21 cellular contexts compared by ENCODE assay signal in the genomic region with DNA sequence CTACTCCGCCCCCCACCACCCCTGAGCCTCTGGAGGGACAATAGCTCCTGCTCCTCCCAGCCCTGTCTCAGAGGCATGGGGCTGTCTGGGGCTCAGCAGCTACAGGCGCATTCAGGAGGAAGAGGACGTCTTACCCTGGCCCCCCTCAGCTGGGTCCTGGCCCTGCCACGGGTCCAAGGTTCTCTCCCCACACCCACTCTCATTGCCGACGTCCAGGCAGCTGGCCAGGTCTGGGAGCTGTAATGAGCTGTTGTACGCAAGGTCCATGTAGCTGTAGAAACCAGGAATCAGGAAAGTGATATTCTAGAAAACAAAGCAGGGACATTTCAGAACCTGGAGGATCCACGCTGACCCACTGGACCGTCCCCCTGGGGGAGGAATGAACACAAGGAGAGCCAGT. TPM values are rescaled to one million over a fixed set of nuclear protein-coding genes. Genes with fewer than 3 reads are reported as not detected.
DNase-seq lines count a peak whose midpoint lies in the region; ATAC-seq, FAIRE-seq and TF ChIP-seq lines count a peak whose summit lies in the region.
"Had no signal": no experiment of that assay in that cellular context is flagged by ENCODE, and none has a peak within 500 bp of the region (broad histone marks: within the 10 kb centered on the region; RNA-seq: fewer than 3 reads in every experiment).

No MANE protein-coding gene starts in this region.

- H3K4me1 ChIP-seq in mucosa of descending colon (ENCODE audit: low read depth) = peaks cover 5% of the 10 kb centered on the region
- no peaks in the 10 kb centered on the region for H3K4me1 ChIP-seq in small intestine (ENCODE audit: control insufficient read depth in 2 of 2, insufficient read depth in 1 of 2, low read depth in 1 of 2, low read length in 1 of 2)
- no peaks in the 10 kb centered on the region for H3K4me1 ChIP-seq in mesenchymal stem cell (ENCODE audit: control insufficient read depth, insufficient read depth, low read depth, low read length)

- H3K27me3 ChIP-seq in small intestine (ENCODE audit: control insufficient read depth in 2 of 2, insufficient read depth in 2 of 2, low read length in 2 of 2) = no peaks in the 10 kb centered on the region
- H3K27me3 ChIP-seq in mesenchymal stem cell (ENCODE audit: control insufficient read depth in 1 of 2, insufficient read depth in 1 of 2, low read length in 2 of 2) = no peaks in the 10 kb centered on the region

- H3K4me3 ChIP-seq in mucosa of descending colon (no peak overlapping the region), small intestine (ENCODE audit: low read depth in 1 of 2, low read length in 2 of 2) (no peak overlapping the region), mesenchymal stem cell (ENCODE audit: insufficient read depth in 1 of 2, low read depth in 1 of 2, low read length in 2 of 2) (no peak overlapping the region)
- H3K4me3 ChIP-seq: PC-9 had no signal

- H3K27ac Mint-ChIP-seq in activated T-helper 17 cell treated with anti-CD3 and anti-CD28 coated beads, Interleukin-2, amount 50 U/mL, for 72 hours = peak overlapping the region; percentile 48

- H2BK5ac ChIP-seq in mesenchymal stem cell (ENCODE audit: low read depth, low read length, poor library complexity, severe bottlenecking) = no peak overlapping the region

- 25 to 63% (median 31%) methylated on average over 9 of the region's 9 CpGs for WGBS in small intestine, 3 donors
- WGBS in mesenchymal stem cell = 91% methylated on average over 8 of the region's 9 CpGs

- FAIRE-seq in small intestine (lab: Jason Lieb, UNC) = no peak
- FAIRE-seq: A204.1, G401.6, GM18507, GM19239, H54 had no signal

- H3K4me3 Mint-ChIP-seq in activated T-helper 17 cell treated with anti-CD3 and anti-CD28 coated beads, Interleukin-2, amount 50 U/mL, for 72 hours = no peak overlapping the region

- peaks cover 1% of the 10 kb centered on the region for H3K4me1 Mint-ChIP-seq in activated T-helper 17 cell treated with anti-CD3 and anti-CD28 coated beads, Interleukin-2, amount 50 U/mL, for 72 hours

- DNase-seq in left kidney (ENCODE audit: low read depth, low spot score) (peak; percentile 21), mucosa of descending colon (peak in 2 of 3 donors; percentile 79 to 84), small intestine (peak; percentile 72), NCI-H226 (no peak), NCI-H510A (lab: John Stamatoyannopoulos, UW) (no peak), mesenchymal stem cell (no peak), GM19238 (ENCODE audit: insufficient read length, low spot score) (no peak)
- DNase-seq: Kasumi-1, NCI-H1417, NCI-H187, NCI-H748 treated with DMSO at 0.1 percent for 48 hours, PC-9, SIG-M5 had no signal

- no peak overlapping the region for H2BK120ac ChIP-seq in mesenchymal stem cell (ENCODE audit: low read depth, low read length)

- no peak overlapping the region for H2BK15ac ChIP-seq in mesenchymal stem cell (ENCODE audit: low read depth, poor library complexity, severe bottlenecking)

- H3K27ac ChIP-seq in small intestine (ENCODE audit: low read depth in 1 of 2, low read length in 1 of 2) (no peak overlapping the region), mesenchymal stem cell (ENCODE audit: low read length, poor library complexity, severe bottlenecking) (no peak overlapping the region)
- H3K27ac ChIP-seq: C4-2B, PC-9, RWPE1 had no signal

- ATAC-seq in activated T-helper 17 cell treated with anti-CD3 and anti-CD28 coated beads, Interleukin-2, amount 50 U/mL, for 72 hours (replicated peaks) = no peak
- peak; percentile 83 for ATAC-seq in mucosa of descending colon

- peaks cover 60% of the 10 kb centered on the region for H3K36me3 Mint-ChIP-seq in activated T-helper 17 cell treated with anti-CD3 and anti-CD28 coated beads, Interleukin-2, amount 50 U/mL, for 72 hours (ENCODE audit: low read depth)

- H3K9me3 ChIP-seq in mucosa of descending colon = no peaks in the 10 kb centered on the region
- H3K9me3 ChIP-seq in small intestine (ENCODE audit: control insufficient read depth, low read depth) = no peaks in the 10 kb centered on the region
- no peaks in the 10 kb centered on the region for H3K9me3 ChIP-seq in mesenchymal stem cell (ENCODE audit: control insufficient read depth, low read length)

- H3K4me2 ChIP-seq in mesenchymal stem cell (ENCODE audit: low read length, poor library complexity, severe bottlenecking) = no peak overlapping the region
- H3K4me2 ChIP-seq: PC-9 had no signal

- no peak overlapping the region for H4K8ac ChIP-seq in mesenchymal stem cell (ENCODE audit: low read length)

- H3K18ac ChIP-seq in mesenchymal stem cell (ENCODE audit: low read depth in 1 of 2, low read length in 2 of 2) = no peak overlapping the region

- H3K14ac ChIP-seq in mesenchymal stem cell (ENCODE audit: low read length in 2 of 2) = no peak overlapping the region

- no peak overlapping the region for H3K9ac ChIP-seq in mesenchymal stem cell (ENCODE audit: low read length)

- H3K27me3 Mint-ChIP-seq in activated T-helper 17 cell treated with anti-CD3 and anti-CD28 coated beads, Interleukin-2, amount 50 U/mL, for 72 hours = no peaks in the 10 kb centered on the region

- H3K23ac ChIP-seq in mesenchymal stem cell (ENCODE audit: low read length in 2 of 2) = no peak overlapping the region

- TF ChIP-seq CTCF in mucosa of descending colon (IDR thresholded peaks at IDR 0.05) = no peak

- H2AK5ac ChIP-seq in mesenchymal stem cell (ENCODE audit: low read length, severe bottlenecking) = no peak overlapping the region

- no peaks in the 10 kb centered on the region for H3K79me1 ChIP-seq in mesenchymal stem cell (replicated peaks; ENCODE audit: low read length, poor library complexity, severe bottlenecking)

- no peak overlapping the region for H4K91ac ChIP-seq in mesenchymal stem cell (ENCODE audit: low read length)

- no peaks in the 10 kb centered on the region for H3K36me3 ChIP-seq in mucosa of descending colon (ENCODE audit: low read depth)
- H3K36me3 ChIP-seq in small intestine (ENCODE audit: control insufficient read depth in 2 of 2, insufficient read depth in 2 of 2, low read length in 2 of 2) = peaks cover 0 to 2% of the 10 kb centered on the region in 2 donors
- H3K36me3 ChIP-seq in mesenchymal stem cell (ENCODE audit: control insufficient read depth in 1 of 2, insufficient read depth in 2 of 2, low read depth in 1 of 2, low read length in 2 of 2) = peaks cover 24 to 28% of the 10 kb centered on the region in 2 experiments

- no peak overlapping the region for H2BK12ac ChIP-seq in mesenchymal stem cell (ENCODE audit: low read length in 2 of 2)

- H3K4ac ChIP-seq in mesenchymal stem cell (ENCODE audit: low read depth in 1 of 2, low read length in 2 of 2) = no peak overlapping the region

- no peak overlapping the region for H2AFZ ChIP-seq in mesenchymal stem cell (ENCODE audit: low read depth, low read length)
- H2AFZ ChIP-seq: PC-9 had no signal

- H3K9me3 Mint-ChIP-seq in activated T-helper 17 cell treated with anti-CD3 and anti-CD28 coated beads, Interleukin-2, amount 50 U/mL, for 72 hours = no peaks in the 10 kb centered on the region

- intact Hi-C loops in mucosa of descending colon (cut with DNase I, micrococcal nuclease) = no loop called here

RNA-seq across cellular contexts. Expression of a gene that starts 13.5 kb away (rescaled TPM):
- total RNA-seq in activated T-helper 17 cell treated with anti-CD3 and anti-CD28 coated beads, Interleukin-2, amount 50 U/mL, for 72 hours = 10 to 100 TPM; 71.0 to 73.6 TPM
- total RNA-seq in mucosa of descending colon = 10 to 100 TPM in 2 of 3 donors, 1 to 10 TPM in 1; 6.8 to 25.5 (median 20.6) TPM
- polyA plus RNA-seq in small intestine = 1 to 10 TPM; 4.7 to 6.4 (median 5.9) TPM
- 1.9 TPM for polyA plus RNA-seq in mesenchymal stem cell (2013, experiment 1 of 2)
- polyA plus RNA-seq in mesenchymal stem cell (2013, experiment 2 of 2) = 1.7 TPM

RNA-seq across cellular contexts. Expression of a gene that starts 14.5 kb away (rescaled TPM):
- 10 to 100 TPM; 81.9 to 86.4 TPM for total RNA-seq in activated T-helper 17 cell treated with anti-CD3 and anti-CD28 coated beads, Interleukin-2, amount 50 U/mL, for 72 hours
- total RNA-seq in mucosa of descending colon = 10 to 100 TPM; 59.3 to 68.9 (median 61.9) TPM
- polyA plus RNA-seq in small intestine = 10 to 100 TPM; 57.3 to 74.7 (median 68.1) TPM
- polyA plus RNA-seq in mesenchymal stem cell (2013, experiment 1 of 2) = 88.4 TPM
- 85.6 TPM for polyA plus RNA-seq in mesenchymal stem cell (2013, experiment 2 of 2)

RNA-seq across cellular contexts. Expression of a gene that starts 33.6 kb away (rescaled TPM):
- total RNA-seq in activated T-helper 17 cell treated with anti-CD3 and anti-CD28 coated beads, Interleukin-2, amount 50 U/mL, for 72 hours = 10 to 100 TPM; 36.4 to 86.5 TPM
- 10 to 100 TPM; 25.4 to 41.7 (median 32.2) TPM for total RNA-seq in mucosa of descending colon
- polyA plus RNA-seq in small intestine = 10 to 100 TPM; 25.3 to 31.6 (median 28.5) TPM
- polyA plus RNA-seq in mesenchymal stem cell (2013, experiment 1 of 2) = 16.7 TPM
- polyA plus RNA-seq in mesenchymal stem cell (2013, experiment 2 of 2) = 15.7 TPM

RNA-seq across cellular contexts. Expression of a gene that starts 52.7 kb away (rescaled TPM):
- 10 to 100 TPM in 1 of 2 donors, 1 to 10 TPM in 1; 1.6 to 12.8 TPM for total RNA-seq in activated T-helper 17 cell treated with anti-CD3 and anti-CD28 coated beads, Interleukin-2, amount 50 U/mL, for 72 hours
- 100 to 1,000 TPM in 1 of 3 donors, 10 to 100 TPM in 2; 33.9 to 106 (median 83.5) TPM for total RNA-seq in mucosa of descending colon
- polyA plus RNA-seq in small intestine = 1 to 10 TPM; 1.1 to 7.2 (median 4.6) TPM
- polyA plus RNA-seq in mesenchymal stem cell (2013, experiment 1 of 2) = 1.5 TPM
- polyA plus RNA-seq in mesenchymal stem cell (2013, experiment 2 of 2) = 1.4 TPM

Comparison
In these comparisons a context has a peak if more than half of its experiments do, and no peak if none do; other contexts are left out.
1. DNase-seq: peak in left kidney (single experiment), mucosa of descending colon (2 of 3) and small intestine (single experiment); none in NCI-H226 (single experiment), NCI-H510A (single experiment), mesenchymal stem cell (single experiment) and GM19238 (single experiment).